ENCODE assay signal across 25 cellular contexts in the genomic region with DNA sequence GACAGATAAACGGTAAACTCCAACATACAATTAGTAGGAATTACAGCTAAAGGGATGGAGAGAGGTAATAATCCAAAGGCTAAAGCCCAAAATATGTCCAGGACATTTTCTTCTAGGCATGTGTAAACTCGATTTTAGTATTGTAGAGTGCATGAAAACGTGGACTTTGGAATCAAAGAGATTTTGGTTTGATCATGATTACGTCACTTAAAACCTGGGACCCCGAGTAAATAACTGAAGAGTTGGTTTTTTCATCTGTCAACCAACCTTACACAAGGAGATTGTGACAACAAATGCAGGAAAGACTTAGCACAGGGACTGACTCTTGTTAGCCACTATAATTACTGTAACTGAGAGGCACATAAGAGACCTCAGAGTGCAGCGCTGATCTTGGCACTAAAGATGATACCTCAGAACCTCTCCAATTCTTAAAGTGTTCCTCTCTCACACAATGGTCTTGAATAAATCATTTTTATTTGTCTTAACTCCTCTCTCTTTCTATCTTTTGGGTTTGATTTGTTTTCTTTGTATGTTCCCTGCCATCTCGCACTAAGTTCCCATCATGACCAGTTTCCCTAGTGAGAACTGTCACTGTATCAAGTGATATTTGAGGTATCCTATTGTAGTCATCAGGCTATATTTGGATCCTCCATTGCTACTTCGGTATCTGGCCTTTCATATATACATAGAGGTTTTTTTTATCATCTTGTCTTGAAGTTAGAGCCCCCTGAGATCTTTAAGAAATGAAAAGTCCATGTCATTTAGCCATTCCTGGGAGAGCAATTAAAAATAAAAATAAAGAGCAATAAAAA.
"Had no signal": no experiment of that assay in that cellular context is flagged by ENCODE, and none has a peak within 500 bp of the region (broad histone marks: within the 10 kb centered on the region; RNA-seq: fewer than 3 reads in every experiment).

No MANE protein-coding gene starts in this region.

- H3K27me3 ChIP-seq: foreskin keratinocyte, left lung, testis, tibial artery had no signal

- H3K36me3 ChIP-seq: esophagus muscularis mucosa, heart right ventricle, left lung, pancreas, stomach, tibial artery had no signal

- FAIRE-seq: endothelial cell of umbilical vein, islet of Langerhans, pancreas had no signal

- DNase-seq: dermis blood vessel endothelial cell; effector memory CD4-positive, alpha-beta T cell; foreskin keratinocyte; glutamatergic neuron; heart right ventricle; hippocampal formation; left cardiac atrium; left lung; mesenchymal stem cell; mucosa of descending colon; natural killer cell; occipital lobe; pancreas; stimulated activated CD4-positive, alpha-beta T cell treated with anti-CD3 and anti-CD28 coated beads, Interleukin-2, amount 100 ng/mL, for 24 hours; stimulated activated CD4-positive, alpha-beta T cell treated with anti-CD3 and anti-CD28 coated beads, Interleukin-4, amount 100 ng/mL, for 24 hours; stimulated activated naive CD4-positive, alpha-beta T cell treated with Interleukin-2 at 50 U/mL for 16 hours; stomach; testis; tibial artery had no signal

- H3K9me3 ChIP-seq: esophagus muscularis mucosa, heart right ventricle, left lung, mucosa of descending colon, pancreas, stomach, testis, tibial artery had no signal

- H3K4me1 ChIP-seq: foreskin keratinocyte, heart right ventricle, left lung, pancreas, testis, tibial artery had no signal

- H3K4me3 ChIP-seq: coronary artery, esophagus muscularis mucosa, heart right ventricle, left lung, mucosa of descending colon, pancreas, stomach, testis, tibial artery had no signal

- H3K27ac ChIP-seq: coronary artery, esophagus muscularis mucosa, foreskin keratinocyte, heart right ventricle, left lung, pancreas, stomach, testis, tibial artery had no signal

- ATAC-seq: foreskin keratinocyte; heart right ventricle; left cardiac atrium; left lung; mucosa of descending colon; natural killer cell; pancreas; sciatic nerve; stimulated activated effector memory CD8-positive, alpha-beta T cell treated with anti-CD3 and anti-CD28 coated beads, Interleukin-12 subunit alpha, Interleukin-12 subunit beta, amount 100 ng/mL, for 72 hours had no signal
